In the genomic region with DNA sequence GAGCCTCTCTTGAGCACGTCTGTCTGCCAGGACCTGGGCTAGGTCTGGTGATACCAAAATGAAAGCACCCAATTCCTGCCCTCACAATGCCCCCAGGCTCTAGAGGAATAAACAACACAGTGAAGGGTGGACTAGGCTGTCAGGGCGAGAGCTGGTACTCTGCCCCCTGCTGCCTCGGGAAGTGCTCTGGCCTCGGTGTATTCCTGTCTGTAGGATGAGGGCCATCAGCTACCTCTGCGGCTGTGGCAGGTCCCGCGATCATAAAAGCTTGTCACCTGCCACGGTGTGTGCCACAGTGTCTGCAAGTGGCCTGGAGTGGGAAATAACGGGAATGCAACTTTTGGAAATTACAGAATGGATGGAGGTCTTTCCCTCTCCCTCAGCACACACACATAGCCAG, we compare ENCODE assay signal across 15 cellular contexts.
DNase-seq lines count a peak whose midpoint lies in the region; ATAC-seq and TF ChIP-seq lines count a peak whose summit lies in the region.
"Had no signal": no experiment of that assay in that cellular context is flagged by ENCODE, and none has a peak within 500 bp of the region (broad histone marks: within the 10 kb centered on the region; RNA-seq: fewer than 3 reads in every experiment).

No MANE protein-coding gene starts in this region.

- no peaks in the 10 kb centered on the region for H3K9me3 Mint-ChIP-seq in H9
- peaks cover under 1% of the 10 kb centered on the region for H3K9me3 Mint-ChIP-seq in neural progenitor cell

- no peaks in the 10 kb centered on the region for H3K23me2 ChIP-seq in H9 (ENCODE audit: insufficient read length, low read depth, low read length, poor library complexity, severe bottlenecking)

- H3K79me2 ChIP-seq in H9 (ENCODE audit: insufficient read depth, low read length) (no peaks in the 10 kb centered on the region), neural progenitor cell (ENCODE audit: low read depth) (no peaks in the 10 kb centered on the region)

- no peak overlapping the region for H3K56ac ChIP-seq in H9 (ENCODE audit: insufficient read length, low read depth, low read length)

- ATAC-seq in GM21717 (IDR thresholded peaks at IDR 0.05; ENCODE audit: unreplicated experiment): no peak
- ATAC-seq: T-helper 17 cell had no signal

- H3K4me3 Mint-ChIP-seq in H9 (no peak overlapping the region), neural progenitor cell (no peak overlapping the region)

- H3T11ph ChIP-seq in H9 (ENCODE audit: low read length): no peak overlapping the region

- H3K9ac ChIP-seq in H9 (ENCODE audit: extremely low read depth, insufficient read length, low read length) (no peak overlapping the region), neural progenitor cell (no peak overlapping the region)

- no peak overlapping the region for H2AK5ac ChIP-seq in H9 (ENCODE audit: insufficient read length, low read length)

- H3F3A ChIP-seq in neural progenitor cell (ENCODE audit: low read depth): peaks cover 34% of the 10 kb centered on the region

- no peak overlapping the region for H2BK12ac ChIP-seq in H9 (ENCODE audit: insufficient read length, low read depth, low read length)

- H3K27ac Mint-ChIP-seq in H9 (no peak overlapping the region), neural progenitor cell (peak overlapping the region; percentile 50)
- H3K27ac Mint-ChIP-seq: T-helper 17 cell had no signal

- H2BK15ac ChIP-seq in H9 (ENCODE audit: low read depth, low read length): no peak overlapping the region

- no peak overlapping the region for H3K4me3 ChIP-seq in WERI-Rb-1 (ENCODE audit: low read depth, low read length)
- H3K4me3 ChIP-seq in neural progenitor cell: no peak overlapping the region
- H3K4me3 ChIP-seq in breast epithelium: no peak overlapping the region

- H3K4me1 ChIP-seq in H9 (ENCODE audit: insufficient read depth, low read length) (peaks cover 7% of the 10 kb centered on the region; the same call in 1 of the 2 replicates), neural progenitor cell (peaks cover 68% of the 10 kb centered on the region), breast epithelium (no peaks in the 10 kb centered on the region)

- H4K5ac ChIP-seq in H9 (ENCODE audit: insufficient read length, low read depth, low read length): no peak overlapping the region

- H4K20me1 ChIP-seq in H9 (ENCODE audit: control insufficient read depth, insufficient read depth, insufficient read length) (no peaks in the 10 kb centered on the region), neural progenitor cell (ENCODE audit: low read depth) (peaks cover 17% of the 10 kb centered on the region)

- H3K79me1 ChIP-seq in H9 (ENCODE audit: insufficient read depth, low read depth, low read length, poor library complexity, severe bottlenecking): no peaks in the 10 kb centered on the region

- no CpG with 5 or more reads among the region's 9 CpGs for WGBS in H9 (ENCODE audit: extremely low coverage, insufficient read length, low lambda C conversion rate)

- H2BK5ac ChIP-seq in H9 (ENCODE audit: insufficient read length, low read length): no peak overlapping the region

- H3K18ac ChIP-seq in H9 (ENCODE audit: insufficient read length, low read depth, low read length): no peak overlapping the region

- DNase-seq in NCI-H1417 (lab: John Stamatoyannopoulos, UW) (peak; percentile 17 to 65 (median 41)), NCI-H1417 treated with DMSO at 0.1 percent for 48 hours (lab: John Stamatoyannopoulos, UW) (no peak), H9 (no peak), WERI-Rb-1 (no peak), neural progenitor cell (ENCODE audit: low spot score) (no peak), breast epithelium (ENCODE audit: low spot score in 2 of 2) (no peak)
- no peak for DNase-seq in activated effector memory CD4-positive, alpha-beta T cell treated with Interleukin-2 at 50 U/mL for 16 hours
- DNase-seq: C1 segment of cervical spinal cord, GOT3, Kasumi-1, NCI-H146, NCI-H446, Right ventricle myocardium superior, T-helper 17 cell had no signal

- H3K4ac ChIP-seq in H9 (ENCODE audit: low read depth, low read length): no peak overlapping the region

- no peak overlapping the region for H3K14ac ChIP-seq in H9 (ENCODE audit: insufficient read depth, low read length)

- no peak overlapping the region for H2BK120ac ChIP-seq in H9 (ENCODE audit: low read depth, low read length, poor library complexity, severe bottlenecking)

- H3K23ac ChIP-seq in H9 (ENCODE audit: insufficient read length, low read depth, low read length): no peak overlapping the region

- H3K27me3 Mint-ChIP-seq in H9 (ENCODE audit: low read depth) (peaks cover 13% of the 10 kb centered on the region), neural progenitor cell (ENCODE audit: insufficient read depth, low read depth) (peaks cover 16% of the 10 kb centered on the region)

- no peak overlapping the region for H2BK20ac ChIP-seq in H9 (ENCODE audit: low read depth, low read length, poor library complexity, severe bottlenecking)

- H3K36me3 ChIP-seq in WERI-Rb-1 (peaks cover 3% of the 10 kb centered on the region), neural progenitor cell (no peaks in the 10 kb centered on the region), breast epithelium (no peaks in the 10 kb centered on the region)

- no peak overlapping the region for H4K91ac ChIP-seq in H9 (ENCODE audit: insufficient read length, low read depth, low read length)

- no peak overlapping the region for H4K8ac ChIP-seq in H9 (replicated peaks; ENCODE audit: insufficient read length, low read depth, low read length)

- no peak for TF ChIP-seq POLR2A in breast epithelium (IDR thresholded peaks at IDR 0.05)

- H2AFZ ChIP-seq in H9 (ENCODE audit: low read length) (no peak overlapping the region), neural progenitor cell (replicated peaks) (no peak overlapping the region)

- H3K27ac ChIP-seq in H9 (ENCODE audit: insufficient read length, low read depth, low read length) (no peak overlapping the region), WERI-Rb-1 (no peak overlapping the region), neural progenitor cell (no peak overlapping the region), breast epithelium (no peak overlapping the region)

- H3K27me3 ChIP-seq in H9 (ENCODE audit: insufficient read depth, low read length) (no peaks in the 10 kb centered on the region), WERI-Rb-1 (ENCODE audit: insufficient read depth, low read depth, severe bottlenecking) (no peaks in the 10 kb centered on the region), neural progenitor cell (no peaks in the 10 kb centered on the region), breast epithelium (peaks cover 0 to 35% of the 10 kb centered on the region in 2 donors)

- H3K36me3 Mint-ChIP-seq in H9 (ENCODE audit: insufficient read depth in 1 of 3, low read depth in 3 of 3) (no peaks in the 10 kb centered on the region), neural progenitor cell (no peaks in the 10 kb centered on the region)

- TF ChIP-seq CTCF in H9 (conservative IDR thresholded peaks at IDR 0.05): peak; percentile 44; the same call in 2 of the 3 replicates
- TF ChIP-seq CTCF in WERI-Rb-1 (IDR thresholded peaks at IDR 0.05; ENCODE audit: low read depth, low read length): peak; percentile 45
- TF ChIP-seq CTCF in neural progenitor cell (IDR thresholded peaks at IDR 0.05): peak; percentile 19
- TF ChIP-seq CTCF in breast epithelium (IDR thresholded peaks at IDR 0.05): no peak

- H3K4me1 Mint-ChIP-seq in H9 (peaks cover 30 to 40% of the 10 kb centered on the region in 2 experiments), neural progenitor cell (peaks cover 57% of the 10 kb centered on the region)
- H3K4me1 Mint-ChIP-seq: T-helper 17 cell had no signal

- intact Hi-C loops in breast epithelium (cut with DNase I; ENCODE audit: low total_unique reads): no loop called here

- H3K4me2 ChIP-seq in H9 (ENCODE audit: insufficient read depth, insufficient read length, low read length) (no peak overlapping the region), neural progenitor cell (no peak overlapping the region)

- no peaks in the 10 kb centered on the region for H3K9me3 ChIP-seq in H9 (ENCODE audit: control insufficient read depth, low read depth, low read length)
- peaks cover 2% of the 10 kb centered on the region for H3K9me3 ChIP-seq in WERI-Rb-1 (ENCODE audit: severe bottlenecking)
- no peaks in the 10 kb centered on the region for H3K9me3 ChIP-seq in neural progenitor cell (ENCODE audit: low read depth)
- no peaks in the 10 kb centered on the region for H3K9me3 ChIP-seq in breast epithelium

Comparison
In these comparisons a context has a peak if more than half of its experiments do, and no peak if none do; other contexts are left out.
1. DNase-seq: peak in NCI-H1417 (3 of 3); none in NCI-H1417 treated with DMSO at 0.1 percent for 48 hours (single experiment), H9 (single experiment), WERI-Rb-1 (single experiment), neural progenitor cell (single experiment), breast epithelium (0 of 2) and activated effector memory CD4-positive, alpha-beta T cell treated with Interleukin-2 at 50 U/mL for 16 hours (single experiment).
2. CTCF ChIP-seq: peak in H9 (single experiment), WERI-Rb-1 (single experiment) and neural progenitor cell (single experiment); none in breast epithelium (0 of 3).